In the genomic region with DNA sequence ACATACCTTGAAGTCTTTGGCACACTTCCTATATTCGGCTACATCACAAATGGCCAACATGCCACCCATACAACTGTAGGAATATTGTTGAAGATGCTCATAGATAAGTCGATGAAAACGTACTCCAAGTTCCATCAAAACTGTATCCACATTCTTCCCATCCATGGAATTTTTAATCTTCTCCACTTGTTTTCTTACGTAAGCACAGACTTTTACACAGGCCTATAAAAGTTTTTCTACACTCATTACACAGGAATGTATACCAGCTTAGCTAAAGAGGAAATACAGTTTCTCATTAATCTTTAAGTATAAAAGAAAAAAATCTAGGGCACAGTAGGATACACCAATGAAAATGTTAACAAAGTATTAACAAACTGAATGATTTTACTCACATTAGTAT, we compare ENCODE assay signal across 14 cellular contexts. TPM values are rescaled to one million over a fixed set of nuclear protein-coding genes. Genes with fewer than 3 reads are reported as not detected.
DNase-seq lines count a peak whose midpoint lies in the region; ATAC-seq, FAIRE-seq and TF ChIP-seq lines count a peak whose summit lies in the region.
"Had no signal": no experiment of that assay in that cellular context is flagged by ENCODE, and none has a peak within 500 bp of the region (broad histone marks: within the 10 kb centered on the region; RNA-seq: fewer than 3 reads in every experiment).

No MANE protein-coding gene starts in this region.

- no peak for ATAC-seq in GM18870 (IDR thresholded peaks at IDR 0.05; ENCODE audit: unreplicated experiment)
- ATAC-seq: activated T-helper 17 cell treated with anti-CD3 and anti-CD28 coated beads, Interleukin-2, amount 50 U/mL, for 72 hours had no signal

- intact Hi-C loops in activated naive CD4-positive, alpha-beta T cell treated with anti-CD3 and anti-CD28 coated beads for 36 hours (cut with micrococcal nuclease): loop anchor here (10.0 kb wide), 1 partner anchor 145 kb away; no protein-coding TSS in a partner anchor

- peaks cover 39% of the 10 kb centered on the region for H3K36me3 Mint-ChIP-seq in nephron progenitor cell (ENCODE audit: low read depth)
- H3K36me3 Mint-ChIP-seq in activated naive CD4-positive, alpha-beta T cell treated with anti-CD3 and anti-CD28 coated beads for 36 hours (ENCODE audit: low read depth): peaks cover 19% of the 10 kb centered on the region

- H3K27ac Mint-ChIP-seq in nephron progenitor cell: peak overlapping the region; percentile 38
- H3K27ac Mint-ChIP-seq in activated naive CD4-positive, alpha-beta T cell treated with anti-CD3 and anti-CD28 coated beads for 36 hours: no peak overlapping the region
- H3K27ac Mint-ChIP-seq: activated CD4-positive, alpha-beta memory T cell treated with anti-CD3 and anti-CD28 coated beads for 36 hours; activated T-helper 17 cell treated with anti-CD3 and anti-CD28 coated beads, Interleukin-2, amount 50 U/mL, for 72 hours had no signal

- no peak overlapping the region for H3K4me3 Mint-ChIP-seq in nephron progenitor cell
- no peak overlapping the region for H3K4me3 Mint-ChIP-seq in activated naive CD4-positive, alpha-beta T cell treated with anti-CD3 and anti-CD28 coated beads for 36 hours
- H3K4me3 Mint-ChIP-seq: activated CD4-positive, alpha-beta memory T cell treated with anti-CD3 and anti-CD28 coated beads for 36 hours; activated T-helper 17 cell treated with anti-CD3 and anti-CD28 coated beads, Interleukin-2, amount 50 U/mL, for 72 hours had no signal

- FAIRE-seq in HTR-8/SVneo (lab: Jason Lieb, UNC): peak; percentile 99
- FAIRE-seq: TTC549 had no signal

- H3K4me1 Mint-ChIP-seq in nephron progenitor cell: no peaks in the 10 kb centered on the region
- no peaks in the 10 kb centered on the region for H3K4me1 Mint-ChIP-seq in activated naive CD4-positive, alpha-beta T cell treated with anti-CD3 and anti-CD28 coated beads for 36 hours (ENCODE audit: low read depth)

- no peak for TF ChIP-seq CTCF in nephron progenitor cell (IDR thresholded peaks at IDR 0.05)

- CTCF ChIA-PET in activated naive CD4-positive, alpha-beta T cell treated with anti-CD3 and anti-CD28 coated beads for 36 hours (lab: Charles Lee): no interaction called here

- no peaks in the 10 kb centered on the region for H3K27me3 Mint-ChIP-seq in nephron progenitor cell (ENCODE audit: low read depth, poor library complexity)
- no peaks in the 10 kb centered on the region for H3K27me3 Mint-ChIP-seq in activated naive CD4-positive, alpha-beta T cell treated with anti-CD3 and anti-CD28 coated beads for 36 hours (ENCODE audit: low read depth)
- H3K27me3 Mint-ChIP-seq: activated CD4-positive, alpha-beta memory T cell treated with anti-CD3 and anti-CD28 coated beads for 36 hours; activated T-helper 17 cell treated with anti-CD3 and anti-CD28 coated beads, Interleukin-2, amount 50 U/mL, for 72 hours had no signal

- no peaks in the 10 kb centered on the region for H3K9me3 Mint-ChIP-seq in nephron progenitor cell
- H3K9me3 Mint-ChIP-seq in activated naive CD4-positive, alpha-beta T cell treated with anti-CD3 and anti-CD28 coated beads for 36 hours: no peaks in the 10 kb centered on the region
- H3K9me3 Mint-ChIP-seq: activated CD4-positive, alpha-beta memory T cell treated with anti-CD3 and anti-CD28 coated beads for 36 hours; activated T-helper 17 cell treated with anti-CD3 and anti-CD28 coated beads, Interleukin-2, amount 50 U/mL, for 72 hours had no signal

- DNase-seq in AG20443 (ENCODE audit: low spot score): peak; percentile 13
- DNase-seq in HTR-8/SVneo (ENCODE audit: insufficient read length, low spot score): peak; percentile 43
- DNase-seq in dedifferentiated amniotic fluid mesenchymal stem cell (ENCODE audit: extremely low spot score): peak; percentile 55
- no peak for DNase-seq in nephron progenitor cell
- no peak for DNase-seq in cerebellum (ENCODE audit: low spot score)
- no peak for DNase-seq in DMS153 treated with DMSO at 0.1 percent for 48 hours (lab: John Stamatoyannopoulos, UW; ENCODE audit: unreplicated experiment)
- DNase-seq in activated naive CD4-positive, alpha-beta T cell treated with anti-CD3 and anti-CD28 coated beads for 36 hours: no peak
- DNase-seq: activated CD4-positive, alpha-beta memory T cell treated with anti-CD3 and anti-CD28 coated beads for 36 hours; GF-D8; NCI-H345; SHP77 treated with DMSO at 0.1 percent for 48 hours had no signal

RNA-seq across cellular contexts. Expression of a gene that starts 59.1 kb away (rescaled TPM):
- 85.5 TPM for total RNA-seq in cerebellum
- total RNA-seq in activated naive CD4-positive, alpha-beta T cell treated with anti-CD3 and anti-CD28 coated beads for 36 hours: 10 to 100 TPM; 65.0 to 68.1 TPM

RNA-seq across cellular contexts. Expression of a gene that starts 59.2 kb away (rescaled TPM):
- 37.2 TPM for total RNA-seq in cerebellum
- 10 to 100 TPM; 22.8 to 23.3 TPM for total RNA-seq in activated naive CD4-positive, alpha-beta T cell treated with anti-CD3 and anti-CD28 coated beads for 36 hours

Comparison
In these comparisons a context has a peak if more than half of its experiments do, and no peak if none do; other contexts are left out.
1. DNase-seq: peak in AG20443 (single experiment), HTR-8/SVneo (single experiment) and dedifferentiated amniotic fluid mesenchymal stem cell (single experiment); none in nephron progenitor cell (single experiment), cerebellum (single experiment), DMS153 treated with DMSO at 0.1 percent for 48 hours (single experiment) and activated naive CD4-positive, alpha-beta T cell treated with anti-CD3 and anti-CD28 coated beads for 36 hours (single experiment).